8 cellular contexts compared by ENCODE assay signal in the genomic region with DNA sequence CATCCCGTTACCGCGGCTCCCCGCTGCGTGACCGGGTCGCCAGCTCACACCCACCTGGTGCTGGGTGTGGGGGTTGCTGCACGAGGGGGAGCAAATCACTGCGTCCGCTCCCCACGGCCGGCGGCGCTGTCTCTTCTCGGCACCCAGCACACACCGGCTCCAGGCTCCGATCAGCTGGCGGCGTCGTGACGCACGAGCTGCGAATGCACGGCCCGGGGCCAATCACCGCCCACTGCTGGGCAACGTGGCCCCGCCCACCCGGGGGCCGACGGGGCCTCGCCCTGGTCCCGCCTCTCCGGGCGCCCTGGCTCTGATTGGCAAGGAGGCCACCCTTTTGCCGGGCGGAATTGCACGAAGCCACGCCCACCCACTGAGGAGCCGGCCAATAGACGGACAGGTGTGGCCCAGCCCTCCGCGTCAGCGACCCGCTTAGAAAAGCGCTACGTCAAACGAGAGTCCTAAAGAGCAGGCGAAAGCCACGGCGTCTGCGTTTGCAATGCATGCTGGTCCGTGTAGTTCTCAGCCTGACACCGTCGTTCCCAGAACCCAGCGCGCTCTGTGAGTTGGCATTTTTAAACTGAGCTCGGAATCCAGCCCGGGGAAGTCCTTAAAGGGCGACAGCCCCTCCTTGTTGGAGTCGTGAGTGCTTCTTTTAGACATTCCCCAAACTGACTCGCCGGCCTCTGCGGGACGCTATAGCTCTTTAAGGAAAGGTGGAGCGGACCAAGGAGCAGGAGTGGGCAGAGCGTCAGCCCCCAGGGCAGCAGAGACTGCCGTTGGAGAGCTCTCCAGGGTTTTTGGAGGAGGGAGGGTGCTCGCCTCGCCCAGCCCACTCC. TPM values are rescaled to one million over a fixed set of nuclear protein-coding genes. Genes with fewer than 3 reads are reported as not detected.
A peak's percentile ranks its signal among the peaks of the same experiment; 100 is the strongest.
DNase-seq lines count a peak whose midpoint lies in the region; ATAC-seq and TF ChIP-seq lines count a peak whose summit lies in the region.

No MANE protein-coding gene starts in this region.

- H3K4me1 ChIP-seq in liver (ENCODE audit: control insufficient read depth in 4 of 4, insufficient read depth in 4 of 4, low read length in 3 of 4): peaks cover 7 to 48% (median 32%) of the 10 kb centered on the region in 4 donors

- peak overlapping the region; percentile 88 to 96 (median 89) for H3K4me3 ChIP-seq in liver (ENCODE audit: low read depth in 1 of 3, low read length in 3 of 3)

- WGBS in liver: under 1% methylated on average over 70 of the region's 70 CpGs

- no peaks in the 10 kb centered on the region for H3K9me3 ChIP-seq in liver (ENCODE audit: control insufficient read depth in 4 of 4, low read length in 3 of 4)

- H3K9ac ChIP-seq in liver (ENCODE audit: low read depth in 1 of 2, low read length in 2 of 2): peak overlapping the region; percentile 90 to 97

- DNase-seq in NCI-H748 treated with DMSO at 0.1 percent for 48 hours (lab: John Stamatoyannopoulos, UW) (peak; percentile 99), dermis microvascular lymphatic vessel endothelial cell (ENCODE audit: low read depth in 2 of 2) (peak; percentile 100)
- DNase-seq in activated CD4-positive, alpha-beta T cell treated with anti-CD3 and anti-CD28 coated beads, Interleukin-2, amount 50 U/mL, for 48 hours: peak; percentile 100
- peak; percentile 100 for DNase-seq in stimulated activated CD4-positive, alpha-beta T cell treated with anti-CD3 and anti-CD28 coated beads, Interleukin-4, amount 100 ng/mL, for 24 hours

- H3K36me3 ChIP-seq in liver (ENCODE audit: control insufficient read depth in 4 of 4, insufficient read depth in 3 of 4, low read depth in 1 of 4, low read length in 3 of 4): peaks cover 11 to 24% (median 14%) of the 10 kb centered on the region in 4 donors

- peak in 1 of 2 donors; percentile 6 for TF ChIP-seq RAD21 in liver (IDR thresholded peaks at IDR 0.05)

- H3K27me3 ChIP-seq in liver (ENCODE audit: control insufficient read depth in 4 of 4, insufficient read depth in 4 of 4, low read length in 3 of 4): no peaks in the 10 kb centered on the region

- TF ChIP-seq CTCF in C4-2B (conservative IDR thresholded peaks at IDR 0.05) (peak; percentile 18; the same call in 1 of the 2 replicates), liver (IDR thresholded peaks at IDR 0.05; ENCODE audit: low read depth, low read length, missing input control) (no peak)

- ATAC-seq in GM19372 (IDR thresholded peaks at IDR 0.05; ENCODE audit: low read depth, unreplicated experiment) (peak; percentile 72), HG03558 (IDR thresholded peaks at IDR 0.05; ENCODE audit: extremely low read depth, unreplicated experiment) (peak; percentile 69)

- H3K27ac ChIP-seq in C4-2B (peak overlapping the region; percentile 98), liver (ENCODE audit: low read depth in 1 of 2, low read length in 2 of 2) (peak overlapping the region; percentile 96 to 100)

TF ChIP-seq in liver, 16 proteins besides CTCF, POLR2A, EP300 and RAD21:
- TF ChIP-seq GABPA (IDR thresholded peaks at IDR 0.05 in 1 of 2, conservative IDR thresholded peaks at IDR 0.05 in 1 of 2) (no peak), TAF1 (conservative IDR thresholded peaks at IDR 0.05) (peak; percentile 96), JUND (IDR thresholded peaks at IDR 0.05) (no peak), SP1 (IDR thresholded peaks at IDR 0.05) (peak; percentile 91), FOXA2 (IDR thresholded peaks at IDR 0.05) (no peak), HNF4A (conservative IDR thresholded peaks at IDR 0.05) (peak in 1 of 2 donors; percentile 62), FOXA1 (IDR thresholded peaks at IDR 0.05) (peak; percentile 26), RXRA (IDR thresholded peaks at IDR 0.05) (peak in 1 of 2 donors; percentile 51), EGR1 (IDR thresholded peaks at IDR 0.05; ENCODE audit: low read depth in 2 of 2) (peak in 1 of 2 donors; percentile 77)
- TF ChIP-seq, protein P1, sequence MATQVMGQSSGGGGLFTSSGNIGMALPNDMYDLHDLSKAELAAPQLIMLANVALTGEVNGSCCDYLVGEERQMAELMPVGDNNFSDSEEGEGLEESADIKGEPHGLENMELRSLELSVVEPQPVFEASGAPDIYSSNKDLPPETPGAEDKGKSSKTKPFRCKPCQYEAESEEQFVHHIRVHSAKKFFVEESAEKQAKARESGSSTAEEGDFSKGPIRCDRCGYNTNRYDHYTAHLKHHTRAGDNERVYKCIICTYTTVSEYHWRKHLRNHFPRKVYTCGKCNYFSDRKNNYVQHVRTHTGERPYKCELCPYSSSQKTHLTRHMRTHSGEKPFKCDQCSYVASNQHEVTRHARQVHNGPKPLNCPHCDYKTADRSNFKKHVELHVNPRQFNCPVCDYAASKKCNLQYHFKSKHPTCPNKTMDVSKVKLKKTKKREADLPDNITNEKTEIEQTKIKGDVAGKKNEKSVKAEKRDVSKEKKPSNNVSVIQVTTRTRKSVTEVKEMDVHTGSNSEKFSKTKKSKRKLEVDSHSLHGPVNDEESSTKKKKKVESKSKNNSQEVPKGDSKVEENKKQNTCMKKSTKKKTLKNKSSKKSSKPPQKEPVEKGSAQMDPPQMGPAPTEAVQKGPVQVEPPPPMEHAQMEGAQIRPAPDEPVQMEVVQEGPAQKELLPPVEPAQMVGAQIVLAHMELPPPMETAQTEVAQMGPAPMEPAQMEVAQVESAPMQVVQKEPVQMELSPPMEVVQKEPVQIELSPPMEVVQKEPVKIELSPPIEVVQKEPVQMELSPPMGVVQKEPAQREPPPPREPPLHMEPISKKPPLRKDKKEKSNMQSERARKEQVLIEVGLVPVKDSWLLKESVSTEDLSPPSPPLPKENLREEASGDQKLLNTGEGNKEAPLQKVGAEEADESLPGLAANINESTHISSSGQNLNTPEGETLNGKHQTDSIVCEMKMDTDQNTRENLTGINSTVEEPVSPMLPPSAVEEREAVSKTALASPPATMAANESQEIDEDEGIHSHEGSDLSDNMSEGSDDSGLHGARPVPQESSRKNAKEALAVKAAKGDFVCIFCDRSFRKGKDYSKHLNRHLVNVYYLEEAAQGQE (IDR thresholded peaks at IDR 0.05): peak; percentile 28
- TF ChIP-seq, protein P2, sequence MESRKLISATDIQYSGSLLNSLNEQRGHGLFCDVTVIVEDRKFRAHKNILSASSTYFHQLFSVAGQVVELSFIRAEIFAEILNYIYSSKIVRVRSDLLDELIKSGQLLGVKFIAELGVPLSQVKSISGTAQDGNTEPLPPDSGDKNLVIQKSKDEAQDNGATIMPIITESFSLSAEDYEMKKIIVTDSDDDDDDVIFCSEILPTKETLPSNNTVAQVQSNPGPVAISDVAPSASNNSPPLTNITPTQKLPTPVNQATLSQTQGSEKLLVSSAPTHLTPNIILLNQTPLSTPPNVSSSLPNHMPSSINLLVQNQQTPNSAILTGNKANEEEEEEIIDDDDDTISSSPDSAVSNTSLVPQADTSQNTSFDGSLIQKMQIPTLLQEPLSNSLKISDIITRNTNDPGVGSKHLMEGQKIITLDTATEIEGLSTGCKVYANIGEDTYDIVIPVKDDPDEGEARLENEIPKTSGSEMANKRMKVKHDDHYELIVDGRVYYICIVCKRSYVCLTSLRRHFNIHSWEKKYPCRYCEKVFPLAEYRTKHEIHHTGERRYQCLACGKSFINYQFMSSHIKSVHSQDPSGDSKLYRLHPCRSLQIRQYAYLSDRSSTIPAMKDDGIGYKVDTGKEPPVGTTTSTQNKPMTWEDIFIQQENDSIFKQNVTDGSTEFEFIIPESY (IDR thresholded peaks at IDR 0.05): peak; percentile 77
- TF ChIP-seq, protein P3, sequence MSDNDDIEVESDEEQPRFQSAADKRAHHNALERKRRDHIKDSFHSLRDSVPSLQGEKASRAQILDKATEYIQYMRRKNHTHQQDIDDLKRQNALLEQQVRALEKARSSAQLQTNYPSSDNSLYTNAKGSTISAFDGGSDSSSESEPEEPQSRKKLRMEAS (IDR thresholded peaks at IDR 0.05): no peak

RNA-seq across cellular contexts. Expression of a gene that starts 6.1 kb away (rescaled TPM):
- total RNA-seq in dermis microvascular lymphatic vessel endothelial cell (1.4 and 1.5 TPM in 2 replicates), liver (1 to 10 TPM; 1.2 to 7.3 TPM)
- 1 to 10 TPM; 2.6 to 4.3 TPM for polyA plus RNA-seq in liver

RNA-seq across cellular contexts. Expression of a gene that starts 8.2 kb away (rescaled TPM):
- total RNA-seq in dermis microvascular lymphatic vessel endothelial cell: 7.8 and 11.4 TPM in 2 replicates
- 10 to 100 TPM; 39.2 to 41.8 TPM for total RNA-seq in liver
- 10 to 100 TPM; 12.3 to 26.8 TPM for polyA plus RNA-seq in liver

RNA-seq across cellular contexts. Expression of a gene that starts 26.4 kb away (rescaled TPM):
- total RNA-seq in dermis microvascular lymphatic vessel endothelial cell: under 0.01 TPM in 1 of 2 replicates, not detected in the other
- total RNA-seq in liver: 100 to 1,000 TPM; 582 to 768 TPM
- polyA plus RNA-seq in liver: 1,000 to 10,000 TPM in 1 of 2 donors, 100 to 1,000 TPM in 1; 477 to 1,248 TPM

RNA-seq across cellular contexts. Expression of a gene that starts 31.6 kb away (rescaled TPM):
- total RNA-seq in dermis microvascular lymphatic vessel endothelial cell (72.7 and 94.3 TPM in 2 replicates), liver (100 to 1,000 TPM; 103 to 110 TPM)
- 10 to 100 TPM; 50.2 to 61.1 TPM for polyA plus RNA-seq in liver

RNA-seq across cellular contexts. Expression of a gene that starts 45.6 kb away (rescaled TPM):
- not detected in 2 replicates for total RNA-seq in dermis microvascular lymphatic vessel endothelial cell
- 1,000 to 10,000 TPM in 1 of 2 donors, 100 to 1,000 TPM in 1; 319 to 1,105 TPM for total RNA-seq in liver
- 100 to 1,000 TPM; 742 to 798 TPM for polyA plus RNA-seq in liver

Comparison
In these comparisons a context has a peak if more than half of its experiments do, and no peak if none do; other contexts are left out.
1. Peak in every context shown above with its lines: DNase-seq, ATAC-seq, H3K4me3 ChIP-seq and H3K27ac ChIP-seq.
2. RNA of a gene that starts 26.4 kb away (total RNA-seq): 582 to 768 TPM in liver; under 0.01 TPM in dermis microvascular lymphatic vessel endothelial cell; every median in the first group is over 100 times any median in the second.